ENCODE assay signal across 1 cellular context in genomic region chr15:63041402-63041977, GRCh38.
TF ChIP-seq lines count a peak whose summit lies in the region.

No MANE protein-coding gene starts in this region.

TF ChIP-seq in GM12878, 131 proteins besides CTCF, POLR2A, EP300 and RAD21 (continued from another document):
- no peak for TF ChIP-seq CEBPZ (IDR thresholded peaks at IDR 0.05; ENCODE audit: low read depth, low read length)
- TF ChIP-seq TBL1XR1 (IDR thresholded peaks at IDR 0.05; ENCODE audit: low read depth, low read length): no peak
- no peak for TF ChIP-seq HDAC6 (IDR thresholded peaks at IDR 0.05; ENCODE audit: unreplicated experiment)
